28 cellular contexts compared by ENCODE assay signal in genomic region chr10:125846894-125847293, GRCh38. TPM values are rescaled to one million over a fixed set of nuclear protein-coding genes. Genes with fewer than 3 reads are reported as not detected.
A peak's percentile ranks its signal among the peaks of the same experiment; 100 is the strongest.
DNase-seq lines count a peak whose midpoint lies in the region; ATAC-seq, FAIRE-seq and TF ChIP-seq lines count a peak whose summit lies in the region.
"Had no signal": no experiment of that assay in that cellular context is flagged by ENCODE, and none has a peak within 500 bp of the region (broad histone marks: within the 10 kb centered on the region; RNA-seq: fewer than 3 reads in every experiment).

No MANE protein-coding gene starts in this region.

- CTCF ChIA-PET in GM12878 (lab: Yijun Ruan, JAX) = interaction anchor here (0.9 to 3.0 kb wide), 3 partner anchors 22 to 62 kb away, joined by 3 to 11 read pairs (median 3); partner anchors contain the start of genes BCCIP and UROS

- peaks cover 55 to 61% of the 10 kb centered on the region in 2 donors for H3K36me3 Mint-ChIP-seq in CD14-positive monocyte

- no peaks in the 10 kb centered on the region for H3K4me1 Mint-ChIP-seq in CD14-positive monocyte
- H3K4me1 Mint-ChIP-seq: activated CD4-positive, alpha-beta T cell treated with anti-CD3 and anti-CD28 coated beads, Interleukin-2, amount 10 ng/mL, durations not matched to agents 24 days and 14 days had no signal

- intact Hi-C loops in GM12878 (cut with micrococcal nuclease; ENCODE audit: unreplicated experiment) = no loop called here
- intact Hi-C loops in CD14-positive monocyte (cut with micrococcal nuclease) = no loop called here
- intact Hi-C loops in left ventricle myocardium superior (cut with micrococcal nuclease) = no loop called here
- intact Hi-C loops in right cardiac atrium (cut with DNase I) = no loop called here

- no peaks in the 10 kb centered on the region for H3K4me1 ChIP-seq in GM12878 (ENCODE audit: control insufficient read depth, insufficient read depth, low read length)
- no peaks in the 10 kb centered on the region for H3K4me1 ChIP-seq in right cardiac atrium (ENCODE audit: control insufficient read depth, insufficient read depth, low read length)
- H3K4me1 ChIP-seq: Peyer's patch had no signal

- H3K9me3 Mint-ChIP-seq in CD14-positive monocyte = no peaks in the 10 kb centered on the region
- H3K9me3 Mint-ChIP-seq: activated CD4-positive, alpha-beta T cell treated with anti-CD3 and anti-CD28 coated beads, Interleukin-2, amount 10 ng/mL, durations not matched to agents 24 days and 14 days; naive thymus-derived CD8-positive, alpha-beta T cell had no signal

- 79% methylated on average over 3 of the region's 3 CpGs for WGBS in GM12878 (ENCODE audit: insufficient coverage, insufficient replicate concordance, low lambda C conversion rate, missing lambda C conversion rate)
- 95% methylated on average over 3 of the region's 3 CpGs for WGBS in right cardiac atrium

- POLR2A ChIA-PET in GM12878 (lab: Charles Lee) = interaction anchor here (1.8 kb wide), 1 partner anchor 24 kb away, joined by 4 read pairs; the partner anchor contains the start of genes BCCIP and UROS

- SMC1A ChIA-PET in GM12878 (lab: Charles Lee; ENCODE audit: uncharacterized antibody, unreplicated experiment) = no interaction called here

- in situ Hi-C loops in GM12878 (cut with MboI) = no loop called here

- H3K4me3 Mint-ChIP-seq in CD14-positive monocyte = no peak overlapping the region
- H3K4me3 Mint-ChIP-seq: activated CD4-positive, alpha-beta T cell treated with anti-CD3 and anti-CD28 coated beads, Interleukin-2, amount 10 ng/mL, durations not matched to agents 24 days and 14 days; naive thymus-derived CD8-positive, alpha-beta T cell had no signal

- H3K9me3 ChIP-seq in GM12878 (replicated peaks; ENCODE audit: control insufficient read depth, insufficient read depth, low read length) (no peaks in the 10 kb centered on the region), right cardiac atrium (ENCODE audit: control insufficient read depth, low read length) (no peaks in the 10 kb centered on the region)
- H3K9me3 ChIP-seq: BLaER1 treated with 17β-estradiol and CSF1 and Interleukin-3, amounts not matched to agents 10 nM and 100 nM; Peyer's patch; thoracic aorta had no signal

- H3K4me3 ChIP-seq in GM12878 (no peak overlapping the region), right cardiac atrium (ENCODE audit: low read length) (no peak overlapping the region)
- H3K4me3 ChIP-seq: BLaER1 treated with 17β-estradiol and CSF1 and Interleukin-3, amounts not matched to agents 10 nM and 100 nM; dorsolateral prefrontal cortex; Peyer's patch; skin epidermis; thoracic aorta had no signal

- H3K27ac ChIP-seq in GM12878 (ENCODE audit: control insufficient read depth, insufficient read depth) = no peak overlapping the region
- no peak overlapping the region for H3K27ac ChIP-seq in right cardiac atrium (ENCODE audit: low read length)
- H3K27ac ChIP-seq: BLaER1 treated with 17β-estradiol and CSF1 and Interleukin-3, amounts not matched to agents 10 nM and 100 nM; Peyer's patch; thoracic aorta; WERI-Rb-1 had no signal

- H3K79me2 ChIP-seq in GM12878 (ENCODE audit: control insufficient read depth, insufficient read depth, low read length) = no peaks in the 10 kb centered on the region

- peaks cover 0 to 2% (median 1%) of the 10 kb centered on the region in 3 donors for H3K27me3 Mint-ChIP-seq in CD14-positive monocyte (ENCODE audit: low read depth in 3 of 3)
- H3K27me3 Mint-ChIP-seq: activated CD4-positive, alpha-beta T cell treated with anti-CD3 and anti-CD28 coated beads, Interleukin-2, amount 10 ng/mL, durations not matched to agents 24 days and 14 days; naive thymus-derived CD8-positive, alpha-beta T cell had no signal

- RAD21 ChIA-PET in GM12878 (lab: Charles Lee; ENCODE audit: unreplicated experiment) = interaction anchor here (1.9 kb wide), 1 partner anchor 26 kb away, joined by 5 read pairs; no protein-coding TSS in a partner anchor

- TF ChIP-seq POLR2A in GM12878 (IDR thresholded peaks at IDR 0.05; ENCODE audit: low read depth, low read length) = no peak

- peak overlapping the region in 1 of 7 donors; percentile 30 for H3K27ac Mint-ChIP-seq in CD14-positive monocyte
- H3K27ac Mint-ChIP-seq: activated CD4-positive, alpha-beta T cell treated with anti-CD3 and anti-CD28 coated beads, Interleukin-2, amount 10 ng/mL, durations not matched to agents 24 days and 14 days had no signal

- no peaks in the 10 kb centered on the region for H4K20me1 ChIP-seq in GM12878 (ENCODE audit: control insufficient read depth, insufficient read depth)

- no peak for FAIRE-seq in GM12878 (lab: Jason Lieb, UNC)
- FAIRE-seq: urothelium cell line had no signal

- H3K27me3 ChIP-seq in GM12878 (replicated peaks in 1 of 2; ENCODE audit: control insufficient read depth in 2 of 2, insufficient read depth in 2 of 2, low read length in 1 of 2) (no peaks in the 10 kb centered on the region), right cardiac atrium (ENCODE audit: control insufficient read depth, insufficient read depth) (no peaks in the 10 kb centered on the region)
- H3K27me3 ChIP-seq: BLaER1 treated with 17β-estradiol and CSF1 and Interleukin-3, amounts not matched to agents 10 nM and 100 nM; dorsolateral prefrontal cortex; Peyer's patch had no signal

- no peak for TF ChIP-seq EP300 in GM12878 (IDR thresholded peaks at IDR 0.05; ENCODE audit: borderline replicate concordance in 1 of 2, control insufficient read depth in 1 of 2, low read depth in 2 of 2, low read length in 2 of 2)

- H3K9ac ChIP-seq in GM12878 (ENCODE audit: control insufficient read depth, insufficient read depth, low read length) = no peak overlapping the region
- H3K9ac ChIP-seq: BLaER1 treated with 17β-estradiol and CSF1 and Interleukin-3, amounts not matched to agents 10 nM and 100 nM had no signal

- ATAC-seq in GM18907 (IDR thresholded peaks at IDR 0.05; ENCODE audit: unreplicated experiment) (peak; percentile 50), GM21447 (IDR thresholded peaks at IDR 0.05; ENCODE audit: unreplicated experiment) (peak; percentile 71), HG02981 (IDR thresholded peaks at IDR 0.05; ENCODE audit: unreplicated experiment) (peak; percentile 58), GM12878 (peak; percentile 85), left ventricle myocardium superior (no peak), right cardiac atrium (no peak)
- ATAC-seq: naive thymus-derived CD8-positive, alpha-beta T cell; stimulated activated naive CD8-positive, alpha-beta T cell treated with anti-CD3 and anti-CD28 coated beads, Interleukin-15, Interleukin-2, amounts not matched to agents 100 U/mL and 50 U/mL, for 24 hours had no signal

- H3K4me2 ChIP-seq in GM12878 (ENCODE audit: control insufficient read depth, insufficient read depth) = no peak overlapping the region
- H3K4me2 ChIP-seq: BLaER1 treated with 17β-estradiol and CSF1 and Interleukin-3, amounts not matched to agents 10 nM and 100 nM had no signal

- H3K36me3 ChIP-seq in GM12878 (ENCODE audit: control insufficient read depth in 2 of 2, insufficient read depth in 2 of 2, low read length in 1 of 2) = peaks cover 0 to 2% of the 10 kb centered on the region in 2 experiments; a peak in 2 of 4 replicates

- H2AFZ ChIP-seq in GM12878 (ENCODE audit: control insufficient read depth, low read depth, low read length) = no peak overlapping the region

- TF ChIP-seq CTCF in GM12878 (IDR thresholded peaks at IDR 0.05 in 2 of 3, conservative IDR thresholded peaks at IDR 0.05 in 1 of 3; ENCODE audit: control insufficient read depth in 2 of 3, extremely low read depth in 1 of 3, insufficient read depth in 1 of 3, low read depth in 3 of 3, low read length in 3 of 3) = no peak
- TF ChIP-seq CTCF in CD14-positive monocyte (IDR thresholded peaks at IDR 0.05) = no peak

- no peak for TF ChIP-seq RAD21 in GM12878 (IDR thresholded peaks at IDR 0.05; ENCODE audit: insufficient read depth, low read depth, low read length)

- no TSS peak for BruUV-seq in GM12878 (replicated peaks; lab: Mats Ljungman, UMichigan)

- no peak for DNase-seq in GM12878 (ENCODE audit: low read depth, low spot score)
- DNase-seq in CD14-positive monocyte (ENCODE audit: low spot score) = no peak
- DNase-seq in left ventricle myocardium superior = no peak
- DNase-seq in right cardiac atrium = no peak
- DNase-seq: activated CD4-positive, alpha-beta T cell treated with anti-CD3 and anti-CD28 coated beads, Interleukin-2, amount 10 ng/mL, durations not matched to agents 24 days and 14 days; activated gamma-delta T cell treated with Interleukin-2 at 50 U/mL for 16 hours; activated T-cell treated with anti-CD3 and anti-CD28 coated beads, Interleukin-2, amount 50 U/mL, for 1 hour; cerebellar nuclear complex; dorsolateral prefrontal cortex; HCEC 1CT; islet precursor cell; KBM-7; naive thymus-derived CD8-positive, alpha-beta T cell; NCI-H2029; NCI-H69; nucleus accumbens; Peyer's patch; SHP77 treated with DMSO at 0.1 percent for 48 hours; stimulated activated naive CD8-positive, alpha-beta T cell treated with anti-CD3 and anti-CD28 coated beads, Interleukin-15, Interleukin-2, amounts not matched to agents 100 U/mL and 50 U/mL, for 24 hours; T-helper 9 cell; WERI-Rb-1 had no signal

RNA-seq across cellular contexts. Expression of gene BCCIP, which starts 23.5 kb away (rescaled TPM):
- total RNA-seq in GM12878 (2013; cell fraction: nucleolus; rRNA removed) = 50.1 and 57.0 TPM in 2 replicates
- total RNA-seq in GM12878 (2014; rRNA removed) = 61.2 and 64.0 TPM in 2 replicates
- total RNA-seq in GM12878 (2014; rRNA removed; fragmentation: Illumina TruSeq; extraction: Trizol) = 116 and 119 TPM in 2 replicates
- 80.1 and 80.9 TPM in 2 replicates for total RNA-seq in GM12878 (2021)
- polyA plus RNA-seq in GM12878 (2011; ENCODE audit: low read depth) = 47.9 TPM
- polyA plus RNA-seq in GM12878 (2011; rRNA removed) = 88.7 and 136 TPM in 2 replicates
- polyA plus RNA-seq in GM12878 (2011; cell fraction: cytosol; rRNA removed) = 25.4 and 25.9 TPM in 2 replicates
- polyA plus RNA-seq in GM12878 (2011; cell fraction: nucleus; rRNA removed) = 26.4 and 33.2 TPM in 2 replicates
- 55.5 and 58.8 TPM in 2 replicates for polyA plus RNA-seq in GM12878 (2012)
- 136 and 153 TPM in 2 replicates for polyA plus RNA-seq in GM12878 (2014; fragmentation: Illumina TruSeq; extraction: Trizol)
- 100 to 1,000 TPM; 150 to 158 TPM for polyA plus RNA-seq in GM12878 (2014; fragmentation: Nextera tagmentation; extraction: Ambion mirVana)
- 78.8 and 92.8 TPM in 2 replicates for polyA plus RNA-seq in GM12878 (2014; rRNA removed)
- polyA plus RNA-seq in GM12878 (2016; fragmentation: Nextera tagmentation; extraction: Ambion mirVana) = 100 to 1,000 TPM; 218 to 225 TPM
- polyA minus RNA-seq in GM12878 (2011; rRNA and poly(A)+ RNA removed) = 16.9 and 27.6 TPM in 2 replicates
- 14.7 and 15.8 TPM in 2 replicates for polyA minus RNA-seq in GM12878 (2011; cell fraction: cytosol; rRNA and poly(A)+ RNA removed)
- 20.6 and 30.9 TPM in 2 replicates for polyA minus RNA-seq in GM12878 (2011; cell fraction: nucleus; rRNA and poly(A)+ RNA removed)
- 10 to 100 TPM; 59.3 to 61.7 TPM for polyA plus RNA-seq in CD14-positive monocyte
- 43.4 TPM for total RNA-seq in left ventricle myocardium superior
- total RNA-seq in right cardiac atrium = 10 to 100 TPM; 44.5 to 52.4 (median 48.0) TPM
- polyA plus RNA-seq in right cardiac atrium = 61.2 TPM

RNA-seq across cellular contexts. Expression of gene UROS, which starts 23.8 kb away (rescaled TPM):
- total RNA-seq in GM12878 (2013; cell fraction: nucleolus; rRNA removed) = 48.4 and 50.0 TPM in 2 replicates
- total RNA-seq in GM12878 (2014; rRNA removed) (74.3 and 77.7 TPM in 2 replicates), GM12878 (2014; rRNA removed; fragmentation: Illumina TruSeq; extraction: Trizol) (60.6 and 62.0 TPM in 2 replicates), GM12878 (2021) (62.5 and 67.0 TPM in 2 replicates), left ventricle myocardium superior (75.2 TPM), right cardiac atrium (10 to 100 TPM; 57.6 to 81.7 (median 68.5) TPM)
- 26.3 TPM for polyA plus RNA-seq in GM12878 (2011; ENCODE audit: low read depth)
- polyA plus RNA-seq in GM12878 (2011; rRNA removed) (29.5 and 44.6 TPM in 2 replicates), GM12878 (2014; fragmentation: Illumina TruSeq; extraction: Trizol) (61.3 and 62.0 TPM in 2 replicates), GM12878 (2014; fragmentation: Nextera tagmentation; extraction: Ambion mirVana) (10 to 100 TPM in 1 of 2 experiments, 1 to 10 TPM in 1; 4.3 to 13.6 TPM), GM12878 (2014; rRNA removed) (67.9 and 71.2 TPM in 2 replicates), GM12878 (2016; fragmentation: Nextera tagmentation; extraction: Ambion mirVana) (100 to 1,000 TPM; 103 to 112 TPM), CD14-positive monocyte (10 to 100 TPM; 39.8 to 42.3 TPM), right cardiac atrium (86.1 TPM)
- polyA plus RNA-seq in GM12878 (2011; cell fraction: cytosol; rRNA removed) = 26.8 and 33.4 TPM in 2 replicates
- polyA plus RNA-seq in GM12878 (2011; cell fraction: nucleus; rRNA removed) = 45.4 and 49.3 TPM in 2 replicates
- 35.2 and 35.7 TPM in 2 replicates for polyA plus RNA-seq in GM12878 (2012)
- polyA minus RNA-seq in GM12878 (2011; rRNA and poly(A)+ RNA removed) = 21.1 and 27.4 TPM in 2 replicates
- 7.9 and 13.2 TPM in 2 replicates for polyA minus RNA-seq in GM12878 (2011; cell fraction: cytosol; rRNA and poly(A)+ RNA removed)
- 17.7 and 32.7 TPM in 2 replicates for polyA minus RNA-seq in GM12878 (2011; cell fraction: nucleus; rRNA and poly(A)+ RNA removed)

RNA-seq across cellular contexts. Expression of gene DHX32, which starts 34.2 kb away (rescaled TPM):
- 28.5 TPM in 2 replicates for total RNA-seq in GM12878 (2013; cell fraction: nucleolus; rRNA removed)
- total RNA-seq in GM12878 (2014; rRNA removed) (16.7 TPM in 2 replicates), GM12878 (2014; rRNA removed; fragmentation: Illumina TruSeq; extraction: Trizol) (17.0 and 17.2 TPM in 2 replicates), GM12878 (2021) (19.8 and 21.4 TPM in 2 replicates), left ventricle myocardium superior (48.1 TPM), right cardiac atrium (10 to 100 TPM; 35.6 to 42.5 (median 36.2) TPM)
- 10.8 TPM for polyA plus RNA-seq in GM12878 (2011; ENCODE audit: low read depth)
- polyA plus RNA-seq in GM12878 (2011; rRNA removed) (10.4 and 13.3 TPM in 2 replicates), GM12878 (2014; fragmentation: Illumina TruSeq; extraction: Trizol) (15.1 and 18.9 TPM in 2 replicates), GM12878 (2014; fragmentation: Nextera tagmentation; extraction: Ambion mirVana) (1 to 10 TPM; 5.4 to 7.7 TPM), GM12878 (2014; rRNA removed) (10.7 and 15.3 TPM in 2 replicates), GM12878 (2016; fragmentation: Nextera tagmentation; extraction: Ambion mirVana) (10 to 100 TPM; 17.5 to 21.0 TPM), CD14-positive monocyte (10 to 100 TPM; 16.4 to 20.5 TPM), right cardiac atrium (23.3 TPM)
- polyA plus RNA-seq in GM12878 (2011; cell fraction: cytosol; rRNA removed) = 5.3 and 5.9 TPM in 2 replicates
- polyA plus RNA-seq in GM12878 (2011; cell fraction: nucleus; rRNA removed) = 6.8 and 8.2 TPM in 2 replicates
- polyA plus RNA-seq in GM12878 (2012) = 9.6 and 14.9 TPM in 2 replicates
- polyA minus RNA-seq in GM12878 (2011; rRNA and poly(A)+ RNA removed) = 11.6 and 14.6 TPM in 2 replicates
- 4.9 and 6.1 TPM in 2 replicates for polyA minus RNA-seq in GM12878 (2011; cell fraction: cytosol; rRNA and poly(A)+ RNA removed)
- 4.2 and 4.6 TPM in 2 replicates for polyA minus RNA-seq in GM12878 (2011; cell fraction: nucleus; rRNA and poly(A)+ RNA removed)

RNA-seq across cellular contexts. Expression of gene FANK1, which starts 49.5 kb away (rescaled TPM):
- 1.7 and 1.9 TPM in 2 replicates for total RNA-seq in GM12878 (2013; cell fraction: nucleolus; rRNA removed)
- total RNA-seq in GM12878 (2014; rRNA removed) = 0.11 TPM in 1 of 2 replicates, not detected in the other
- not detected in 2 replicates for total RNA-seq in GM12878 (2014; rRNA removed; fragmentation: Illumina TruSeq; extraction: Trizol)
- not detected in 2 replicates for total RNA-seq in GM12878 (2021)
- not detected for polyA plus RNA-seq in GM12878 (2011; ENCODE audit: low read depth)
- 0.12 and 0.36 TPM in 2 replicates for polyA plus RNA-seq in GM12878 (2011; rRNA removed)
- 0.10 TPM in 1 of 2 replicates, not detected in the other for polyA plus RNA-seq in GM12878 (2011; cell fraction: cytosol; rRNA removed)
- polyA plus RNA-seq in GM12878 (2011; cell fraction: nucleus; rRNA removed) = 0.64 and 0.88 TPM in 2 replicates
- polyA plus RNA-seq in GM12878 (2012) = not detected in 2 replicates
- polyA plus RNA-seq in GM12878 (2014; fragmentation: Illumina TruSeq; extraction: Trizol) = 0.15 TPM in 1 of 2 replicates, not detected in the other
- polyA plus RNA-seq in GM12878 (2014; fragmentation: Nextera tagmentation; extraction: Ambion mirVana) = under 1 TPM in 1 of 2 experiments, not detected in 1; 0.07 TPM
- not detected in 2 replicates for polyA plus RNA-seq in GM12878 (2014; rRNA removed)
- polyA plus RNA-seq in GM12878 (2016; fragmentation: Nextera tagmentation; extraction: Ambion mirVana) = under 1 TPM in 1 of 2 experiments, not detected in 1; 0.16 TPM
- not detected in 2 replicates for polyA minus RNA-seq in GM12878 (2011; rRNA and poly(A)+ RNA removed)
- not detected in 2 replicates for polyA minus RNA-seq in GM12878 (2011; cell fraction: cytosol; rRNA and poly(A)+ RNA removed)
- not detected in 2 replicates for polyA minus RNA-seq in GM12878 (2011; cell fraction: nucleus; rRNA and poly(A)+ RNA removed)
- not detected for polyA plus RNA-seq in CD14-positive monocyte
- 0.35 TPM for total RNA-seq in left ventricle myocardium superior
- 1 to 10 TPM in 1 of 4 donors, under 1 TPM in 3; 0.37 to 1.0 (median 0.51) TPM for total RNA-seq in right cardiac atrium
- 0.41 TPM for polyA plus RNA-seq in right cardiac atrium
- total RNA-seq: activated CD4-positive, alpha-beta T cell treated with anti-CD3 and anti-CD28 coated beads, Interleukin-2, amount 10 ng/mL, durations not matched to agents 24 days and 14 days; thoracic aorta had no signal
- polyA plus RNA-seq: naive thymus-derived CD8-positive, alpha-beta T cell had no signal

Comparison
In these comparisons a context has a peak if more than half of its experiments do, and no peak if none do; other contexts are left out.
1. ATAC-seq: peak in GM18907 (single experiment), GM21447 (single experiment), HG02981 (single experiment) and GM12878 (single experiment); none in left ventricle myocardium superior (single experiment) and right cardiac atrium (0 of 2).